ENCODE assay signal across 9 cellular contexts in genomic region chr5:128213340-128213739, GRCh38.
DNase-seq lines count a peak whose midpoint lies in the region; ATAC-seq and TF ChIP-seq lines count a peak whose summit lies in the region.
"Had no signal": no experiment of that assay in that cellular context is flagged by ENCODE, and none has a peak within 500 bp of the region (broad histone marks: within the 10 kb centered on the region; RNA-seq: fewer than 3 reads in every experiment).

No MANE protein-coding gene starts in this region.

- in situ Hi-C loops in astrocyte of the cerebellum (cut with HindIII; ENCODE audit: low sequenced_read_pairs) = loop anchor here (25.0 kb wide), 2 partner anchors 274 to 624 kb away; no protein-coding TSS in a partner anchor

- no peak overlapping the region for H3K4me3 ChIP-seq in GM12875 (ENCODE audit: low read depth, low read length)
- peak overlapping the region; percentile 32 for H3K4me3 ChIP-seq in OCI-LY3 (ENCODE audit: low read length)
- no peak overlapping the region for H3K4me3 ChIP-seq in astrocyte of the cerebellum (ENCODE audit: low read depth, low read length)

- H2AFZ ChIP-seq in OCI-LY3 (ENCODE audit: low read depth, low read length) = peak overlapping the region; percentile 9; the same call in 1 of the 2 replicates

- no peaks in the 10 kb centered on the region for H4K20me1 ChIP-seq in OCI-LY3 (ENCODE audit: insufficient read depth, low read length)

- H3K27me3 ChIP-seq in OCI-LY3 (ENCODE audit: low read depth, low read length) = no peaks in the 10 kb centered on the region
- H3K27me3 ChIP-seq: neutrophil had no signal

- H3K36me3 ChIP-seq in OCI-LY3 (replicated peaks; ENCODE audit: low read depth, low read length) = no peaks in the 10 kb centered on the region
- H3K36me3 ChIP-seq: neutrophil had no signal

- no peaks in the 10 kb centered on the region for H3K79me2 ChIP-seq in OCI-LY3 (ENCODE audit: low read length)

- DNase-seq in AML-193 (lab: John Stamatoyannopoulos, UW) = peak; percentile 25 to 47
- DNase-seq in astrocyte of the cerebellum (ENCODE audit: low read depth) = peak; percentile 80
- DNase-seq in iPS-NIHi11 (ENCODE audit: low spot score) = peak; percentile 67
- DNase-seq in stimulated activated CD8-positive, alpha-beta memory T cell treated with anti-CD3 and anti-CD28 coated beads, Interleukin-4, amount 100 ng/mL, for 48 hours = peak; percentile 50

- no peak overlapping the region for H3K27ac ChIP-seq in OCI-LY3 (ENCODE audit: low read length)
- H3K27ac ChIP-seq: neutrophil had no signal

- peak; percentile 45 for TF ChIP-seq CTCF in GM12875 (IDR thresholded peaks at IDR 0.05; ENCODE audit: borderline replicate concordance, insufficient read depth, low read depth, low read length)
- peak; percentile 81 for TF ChIP-seq CTCF in OCI-LY3 (IDR thresholded peaks at IDR 0.05; ENCODE audit: low read depth, low read length)
- peak; percentile 72 for TF ChIP-seq CTCF in astrocyte of the cerebellum (IDR thresholded peaks at IDR 0.05; ENCODE audit: low read depth, low read length, missing control alignments)

- ATAC-seq in HG03565 (IDR thresholded peaks at IDR 0.05; ENCODE audit: unreplicated experiment) (peak; percentile 53), HG02588 (IDR thresholded peaks at IDR 0.05; ENCODE audit: unreplicated experiment) (no peak)

- peak overlapping the region; percentile 54 for H3K4me2 ChIP-seq in OCI-LY3 (ENCODE audit: low read length)

- H3K4me1 ChIP-seq in OCI-LY3 (ENCODE audit: low read length) = peaks cover 8% of the 10 kb centered on the region

- H3K9me3 ChIP-seq in OCI-LY3 (ENCODE audit: insufficient read depth, low read length) = no peaks in the 10 kb centered on the region
- H3K9me3 ChIP-seq: neutrophil had no signal

- H3K9ac ChIP-seq in OCI-LY3 (ENCODE audit: low read length) = no peak overlapping the region
